In genomic region chr17:36641877-36642845, GRCh38 we compare ENCODE assay signal across 8 cellular contexts. TPM values are rescaled to one million over a fixed set of nuclear protein-coding genes. Genes with fewer than 3 reads are reported as not detected.
DNase-seq lines count a peak whose midpoint lies in the region; ATAC-seq and TF ChIP-seq lines count a peak whose summit lies in the region.

No MANE protein-coding gene starts in this region.

- in situ Hi-C loops in GM13977 (cut with MboI; ENCODE audit: low pct_unique_long_range_greater_than_20kb, low sequenced_read_pairs, unreplicated experiment): loop anchor here (25.0 kb wide), 2 partner anchors 395 to 595 kb away; no protein-coding TSS in a partner anchor

- TF ChIP-seq POLR2A in body of pancreas (IDR thresholded peaks at IDR 0.05): no peak

- H3K27ac Mint-ChIP-seq in type B pancreatic cell: peak overlapping the region; percentile 64

- H3K36me3 ChIP-seq in body of pancreas (replicated peaks in 1 of 2; ENCODE audit: insufficient read depth in 1 of 2, low read depth in 2 of 2) (no peaks in the 10 kb centered on the region), lower lobe of right lung (no peaks in the 10 kb centered on the region)

- intact Hi-C loops in body of pancreas (cut with DNase I): no loop called here
- intact Hi-C loops in lower lobe of right lung (cut with DNase I): no loop called here

- DNase-seq in activated T-cell treated with anti-CD3 and anti-CD28 coated beads, Interleukin-2, amount 50 U/mL, for 4 hours: no peak
- DNase-seq in activated T-cell treated with anti-CD3 and anti-CD28 coated beads for 4 hours (no peak), body of pancreas (no peak), lower lobe of right lung (no peak), type B pancreatic cell (ENCODE audit: extremely low spot score, unreplicated experiment) (no peak), GM13977 (ENCODE audit: low spot score) (no peak)

- H3K4me3 Mint-ChIP-seq in activated T-cell treated with anti-CD3 and anti-CD28 coated beads, Interleukin-2, amount 50 U/mL, for 4 hours: peak overlapping the region; percentile 78
- peak overlapping the region; percentile 86 for H3K4me3 Mint-ChIP-seq in type B pancreatic cell

- TF ChIP-seq CTCF in body of pancreas (IDR thresholded peaks at IDR 0.05) (no peak), lower lobe of right lung (IDR thresholded peaks at IDR 0.05) (no peak), type B pancreatic cell (conservative IDR thresholded peaks at IDR 0.05) (no peak), GM13977 (IDR thresholded peaks at IDR 0.05; ENCODE audit: extremely low read depth, insufficient read depth, missing control alignments) (no peak)

- H3K36me3 Mint-ChIP-seq in activated T-cell treated with anti-CD3 and anti-CD28 coated beads, Interleukin-2, amount 50 U/mL, for 4 hours (ENCODE audit: insufficient read depth): no peaks in the 10 kb centered on the region
- H3K36me3 Mint-ChIP-seq in type B pancreatic cell: no peaks in the 10 kb centered on the region

- peaks cover 13% of the 10 kb centered on the region for H3K4me1 Mint-ChIP-seq in activated T-cell treated with anti-CD3 and anti-CD28 coated beads, Interleukin-2, amount 50 U/mL, for 4 hours (ENCODE audit: low read depth)
- H3K4me1 Mint-ChIP-seq in type B pancreatic cell (ENCODE audit: unreplicated experiment): peaks cover 17% of the 10 kb centered on the region

- WGBS in body of pancreas, 2 donors: 4 to 7% methylated on average over 21 to 63 of the region's 64 CpGs

- H3K9me3 ChIP-seq in body of pancreas: no peaks in the 10 kb centered on the region
- no peaks in the 10 kb centered on the region for H3K9me3 ChIP-seq in lower lobe of right lung

- H3K9me3 Mint-ChIP-seq in activated T-cell treated with anti-CD3 and anti-CD28 coated beads, Interleukin-2, amount 50 U/mL, for 4 hours: no peaks in the 10 kb centered on the region
- no peaks in the 10 kb centered on the region for H3K9me3 Mint-ChIP-seq in type B pancreatic cell

- H3K4me1 ChIP-seq in body of pancreas (peaks cover 15% of the 10 kb centered on the region), lower lobe of right lung (peaks cover 10% of the 10 kb centered on the region)

- H3K27me3 Mint-ChIP-seq in activated T-cell treated with anti-CD3 and anti-CD28 coated beads, Interleukin-2, amount 50 U/mL, for 4 hours (ENCODE audit: low read depth): peaks cover 79% of the 10 kb centered on the region
- H3K27me3 Mint-ChIP-seq in type B pancreatic cell: peaks cover 99% of the 10 kb centered on the region

- peak; percentile 44 to 48 for ATAC-seq in activated T-cell treated with anti-CD3 and anti-CD28 coated beads, Interleukin-2, amount 50 U/mL, for 4 hours
- peak; percentile 33 for ATAC-seq in body of pancreas
- ATAC-seq in lower lobe of right lung: peak; percentile 24 to 37
- no peak for ATAC-seq in GM21717 (IDR thresholded peaks at IDR 0.05; ENCODE audit: unreplicated experiment)
- no peak for ATAC-seq in GM21619 (IDR thresholded peaks at IDR 0.05; ENCODE audit: unreplicated experiment)

- H3K27ac ChIP-seq in body of pancreas (no peak overlapping the region), lower lobe of right lung (no peak overlapping the region)

- H3K27me3 ChIP-seq in body of pancreas: peaks cover 0 to 21% of the 10 kb centered on the region in 2 donors
- peaks cover 85% of the 10 kb centered on the region for H3K27me3 ChIP-seq in lower lobe of right lung (ENCODE audit: low read depth)

- no peak overlapping the region for H3K4me3 ChIP-seq in body of pancreas
- peak overlapping the region; percentile 43 for H3K4me3 ChIP-seq in lower lobe of right lung

RNA-seq across cellular contexts. Expression of gene MRM1, which starts 40.8 kb away (rescaled TPM):
- total RNA-seq in activated T-cell treated with anti-CD3 and anti-CD28 coated beads, Interleukin-2, amount 50 U/mL, for 4 hours: 10 to 100 TPM; 17.2 to 23.8 (median 22.4) TPM
- total RNA-seq in body of pancreas (1 to 10 TPM; 7.3 to 7.9 TPM), lower lobe of right lung (6.6 TPM), type B pancreatic cell (ENCODE audit: low replicate concordance) (9.7 and 11.8 TPM in 2 replicates)

RNA-seq across cellular contexts. Expression of gene DHRS11, which starts 50.5 kb away (rescaled TPM):
- 10 to 100 TPM; 11.6 to 13.0 (median 12.0) TPM for total RNA-seq in activated T-cell treated with anti-CD3 and anti-CD28 coated beads, Interleukin-2, amount 50 U/mL, for 4 hours
- total RNA-seq in body of pancreas (10 to 100 TPM in 1 of 2 donors, 1 to 10 TPM in 1; 7.0 to 16.5 TPM), lower lobe of right lung (5.9 TPM), type B pancreatic cell (ENCODE audit: low replicate concordance) (30.0 and 60.0 TPM in 2 replicates)

Comparison
In these comparisons a context has a peak if more than half of its experiments do, and no peak if none do; other contexts are left out.
1. ATAC-seq: peak in activated T-cell treated with anti-CD3 and anti-CD28 coated beads, Interleukin-2, amount 50 U/mL, for 4 hours (2 of 2), body of pancreas (single experiment) and lower lobe of right lung (2 of 2); none in GM21717 (single experiment) and GM21619 (single experiment).